ENCODE assay signal across 8 cellular contexts in genomic region chr19:39533003-39533512, GRCh38. TPM values are rescaled to one million over a fixed set of nuclear protein-coding genes. Genes with fewer than 3 reads are reported as not detected.
A peak's percentile ranks its signal among the peaks of the same experiment; 100 is the strongest.
DNase-seq lines count a peak whose midpoint lies in the region; ATAC-seq and TF ChIP-seq lines count a peak whose summit lies in the region.
"Had no signal": no experiment of that assay in that cellular context is flagged by ENCODE, and none has a peak within 500 bp of the region (broad histone marks: within the 10 kb centered on the region; RNA-seq: fewer than 3 reads in every experiment).

No MANE protein-coding gene starts in this region.

- H3K4me3 ChIP-seq in Panc1 (ENCODE audit: low read depth in 2 of 2, low read length in 2 of 2) (peak overlapping the region; percentile 35 to 56), stomach (peak overlapping the region; percentile 70 to 97 (median 80))

- no TSS peak for BruUV-seq in Panc1 (replicated peaks; lab: Mats Ljungman, UMichigan)

- WGBS in stomach, 5 donors: 17 to 24% (median 23%) methylated on average over 12 of the region's 12 CpGs

- H3K4me1 Mint-ChIP-seq in glutamatergic neuron (ENCODE audit: low read depth, unreplicated experiment): peaks cover 2% of the 10 kb centered on the region

- no peaks in the 10 kb centered on the region for H3K27me3 Mint-ChIP-seq in glutamatergic neuron (ENCODE audit: unreplicated experiment)

- H3K27ac Mint-ChIP-seq in glutamatergic neuron (ENCODE audit: unreplicated experiment): no peak overlapping the region

- TF ChIP-seq CTCF in Panc1 (IDR thresholded peaks at IDR 0.05) (no peak), glutamatergic neuron (IDR thresholded peaks at IDR 0.05; ENCODE audit: partially characterized antibody, unreplicated experiment) (peak; percentile 39), stomach (IDR thresholded peaks at IDR 0.05) (peak in 1 of 7 experiments; percentile 0)

- H3K4me1 ChIP-seq in Panc1 (ENCODE audit: control insufficient read depth, insufficient read depth, low read length) (peaks cover 25% of the 10 kb centered on the region), stomach (peaks cover 0 to 43% (median 22%) of the 10 kb centered on the region in 4 donors)

- intact Hi-C loops in Panc1 (cut with micrococcal nuclease; ENCODE audit: unreplicated experiment) (loop anchor here (2.0 kb wide), 1 partner anchor 34 kb away; the partner anchor contains the start of gene DLL3), stomach (cut with DNase I; ENCODE audit: low total_unique reads) (loop anchor here (10.0 kb wide), 1 partner anchor 58 kb away; no protein-coding TSS in a partner anchor)

- no peaks in the 10 kb centered on the region for H3K36me3 Mint-ChIP-seq in glutamatergic neuron (ENCODE audit: unreplicated experiment)

- peaks cover 7% of the 10 kb centered on the region for H3K9me3 Mint-ChIP-seq in glutamatergic neuron (ENCODE audit: unreplicated experiment)

- CTCF ChIA-PET in HEK293T (lab: Yijun Ruan, JAX) (interaction anchor here (0.5 to 1.4 kb wide), 7 partner anchors 13 to 321 kb away, joined by 3 to 9 read pairs (median 4); no protein-coding TSS in a partner anchor), Panc1 (lab: Charles Lee) (interaction anchor here (0.6 to 6.8 kb wide), 42 partner anchors 8 to 438 kb away, joined by 3 to 193 read pairs (median 8); partner anchors contain the start of genes DLL3, DYRK1B, MED29 and PAF1)

- POLR2A ChIA-PET in HEK293T (lab: Yijun Ruan, JAX) (interaction anchor here (0.6 to 3.5 kb wide), 11 partner anchors 13 to 313 kb away, joined by 3 to 25 read pairs (median 5); partner anchors contain the start of genes FBL, RPS16 and TIMM50), Panc1 (lab: Charles Lee) (interaction anchor here (0.5 to 11.8 kb wide), 30 partner anchors 9 to 438 kb away, joined by 3 to 196 read pairs (median 6); partner anchors contain the start of genes DLL3, DYRK1B, FBL and PSMC4)

- peak overlapping the region; percentile 80 for H3K27ac ChIP-seq in Panc1 (ENCODE audit: low read length)
- peak overlapping the region in 2 of 5 donors; percentile 84 to 92 for H3K27ac ChIP-seq in stomach

- no peaks in the 10 kb centered on the region for H3K36me3 ChIP-seq in Panc1 (ENCODE audit: control insufficient read depth, insufficient read depth, low read length)
- H3K36me3 ChIP-seq in stomach: no peaks in the 10 kb centered on the region
- H3K36me3 ChIP-seq: ascending aorta had no signal

- H3K9me3 ChIP-seq in Panc1 (ENCODE audit: control insufficient read depth, insufficient read depth, low read depth, low read length) (no peaks in the 10 kb centered on the region), stomach (no peaks in the 10 kb centered on the region)
- H3K9me3 ChIP-seq: ascending aorta had no signal

- no peak for TF ChIP-seq EP300 in stomach (IDR thresholded peaks at IDR 0.05)

- no peak for TF ChIP-seq POLR2A in stomach (IDR thresholded peaks at IDR 0.05)

- H3K27me3 ChIP-seq in Panc1 (ENCODE audit: control insufficient read depth, insufficient read depth, low read length) (no peaks in the 10 kb centered on the region), stomach (no peaks in the 10 kb centered on the region)
- H3K27me3 ChIP-seq: ascending aorta had no signal

- ATAC-seq in Panc1 (peak; percentile 32), GM21619 (IDR thresholded peaks at IDR 0.05; ENCODE audit: unreplicated experiment) (no peak)

- in situ Hi-C loops in Panc1 (cut with HindIII; ENCODE audit: low pct_unique_long_range_greater_than_20kb, low sequenced_read_pairs): no loop called here

- H3K4me3 Mint-ChIP-seq in glutamatergic neuron (ENCODE audit: unreplicated experiment): peak overlapping the region; percentile 97

- DNase-seq in HEK293T (ENCODE audit: extremely low spot score) (no peak), Panc1 (ENCODE audit: low read depth, low spot score) (no peak), glutamatergic neuron (no peak), stomach (no peak), cerebellum (ENCODE audit: low spot score) (no peak), NCI-H2107 (lab: John Stamatoyannopoulos, UW) (no peak)

TF ChIP-seq in HEK293T, 16 proteins besides CTCF, POLR2A, EP300 and RAD21:
- no peak for TF ChIP-seq LEF1 (IDR thresholded peaks at IDR 0.05; ENCODE audit: borderline replicate concordance)
- no peak for TF ChIP-seq NFRKB (IDR thresholded peaks at IDR 0.05)
- TF ChIP-seq ZNF384 (IDR thresholded peaks at IDR 0.05): peak; percentile 92
- no peak for TF ChIP-seq FOXK2 (IDR thresholded peaks at IDR 0.05)
- no peak for TF ChIP-seq SUZ12 (IDR thresholded peaks at IDR 0.05)

RNA-seq across cellular contexts. Expression of gene EID2B, which starts 0.4 kb away (rescaled TPM):
- total RNA-seq in Panc1 (2021; ENCODE audit: unreplicated experiment): 37.7 TPM
- polyA plus RNA-seq in Panc1 (2012; ENCODE audit: insufficient read length): 11.1 TPM
- total RNA-seq in glutamatergic neuron (ENCODE audit: unreplicated experiment): 7.6 TPM
- total RNA-seq in stomach: 1 to 10 TPM in 3 of 5 donors, under 1 TPM in 1, not detected in 1; 0.58 to 5.7 (median 1.9) TPM
- polyA plus RNA-seq in stomach: 1 to 10 TPM; 1.2 to 1.9 (median 1.2) TPM
- 14.5 TPM for total RNA-seq in cerebellum
- total RNA-seq: ascending aorta had no signal

RNA-seq across cellular contexts. Expression of gene EID2, which starts 6.9 kb away (rescaled TPM):
- total RNA-seq in Panc1 (2021; ENCODE audit: unreplicated experiment) (163 TPM), glutamatergic neuron (ENCODE audit: unreplicated experiment) (20.2 TPM), stomach (10 to 100 TPM in 1 of 5 donors, 1 to 10 TPM in 3, not detected in 1; 4.3 to 56.5 (median 6.1) TPM), cerebellum (10.2 TPM)
- 179 TPM for polyA plus RNA-seq in Panc1 (2012; ENCODE audit: insufficient read length)
- polyA plus RNA-seq in stomach: 10 to 100 TPM in 2 of 3 donors, 1 to 10 TPM in 1; 8.7 to 12.5 (median 10.2) TPM

RNA-seq across cellular contexts. Expression of gene SELENOV, which starts 18.1 kb away (rescaled TPM):
- total RNA-seq in Panc1 (2021; ENCODE audit: unreplicated experiment): 0.80 TPM
- 0.65 TPM for polyA plus RNA-seq in Panc1 (2012; ENCODE audit: insufficient read length)
- total RNA-seq in glutamatergic neuron (ENCODE audit: unreplicated experiment): 9.9 TPM
- total RNA-seq in stomach: not detected
- not detected for polyA plus RNA-seq in stomach
- not detected for total RNA-seq in cerebellum
- total RNA-seq: ascending aorta had no signal

RNA-seq across cellular contexts. Expression of gene DLL3, which starts 34.3 kb away (rescaled TPM):
- total RNA-seq in Panc1 (2021; ENCODE audit: unreplicated experiment): 76.9 TPM
- 106 TPM for polyA plus RNA-seq in Panc1 (2012; ENCODE audit: insufficient read length)
- 788 TPM for total RNA-seq in glutamatergic neuron (ENCODE audit: unreplicated experiment)
- not detected for total RNA-seq in stomach
- under 1 TPM in 1 of 3 donors, not detected in 2; 0.08 TPM for polyA plus RNA-seq in stomach
- total RNA-seq in cerebellum: 16.8 TPM
- total RNA-seq: ascending aorta had no signal

RNA-seq across cellular contexts. Expression of gene TIMM50, which starts 52.4 kb away (rescaled TPM):
- total RNA-seq in Panc1 (2021; ENCODE audit: unreplicated experiment): 1,837 TPM
- polyA plus RNA-seq in Panc1 (2012; ENCODE audit: insufficient read length): 1,800 TPM
- 256 TPM for total RNA-seq in glutamatergic neuron (ENCODE audit: unreplicated experiment)
- total RNA-seq in stomach: 100 to 1,000 TPM in 1 of 5 donors, 10 to 100 TPM in 4; 35.0 to 106 (median 56.2) TPM
- 10 to 100 TPM; 36.5 to 51.2 (median 49.7) TPM for polyA plus RNA-seq in stomach
- total RNA-seq in cerebellum: 36.7 TPM
